ENCODE assay signal across 1 cellular context in genomic region chr10:116853287-116853686, GRCh38.
TF ChIP-seq lines count a peak whose summit lies in the region.

No MANE protein-coding gene starts in this region.

TF ChIP-seq in GM23338, 12 proteins besides CTCF, POLR2A, EP300 and RAD21 (continued from another document):
- TF ChIP-seq ZNF462 (CRISPR knock-in tag; IDR thresholded peaks at IDR 0.05) (no peak), JUNB (IDR thresholded peaks at IDR 0.05; ENCODE audit: unreplicated experiment) (no peak)
